8 cellular contexts compared by ENCODE assay signal in genomic region chr3:14791343-14791945, GRCh38.
DNase-seq lines count a peak whose midpoint lies in the region; ATAC-seq and TF ChIP-seq lines count a peak whose summit lies in the region.

No MANE protein-coding gene starts in this region.

- TF ChIP-seq CTCF in HL-60 (IDR thresholded peaks at IDR 0.05; ENCODE audit: insufficient read depth, low read length) (peak; percentile 80), RWPE2 (IDR thresholded peaks at IDR 0.05; ENCODE audit: poor library complexity, severe bottlenecking) (peak; percentile 49)

- H3K36me3 ChIP-seq in RWPE2 (ENCODE audit: low read depth): no peaks in the 10 kb centered on the region
- H3K36me3 ChIP-seq in adipocyte (ENCODE audit: control insufficient read depth, insufficient read depth, low read length, severe bottlenecking): no peaks in the 10 kb centered on the region

- no peaks in the 10 kb centered on the region for H3K4me1 ChIP-seq in RWPE2 (ENCODE audit: insufficient read depth, poor library complexity, severe bottlenecking)
- no peaks in the 10 kb centered on the region for H3K4me1 ChIP-seq in adipocyte (ENCODE audit: control insufficient read depth, insufficient read depth, low read length)

- peak; percentile 60 for DNase-seq in CD1c-positive myeloid dendritic cell (ENCODE audit: extremely low spot score)
- DNase-seq in HL-60 (ENCODE audit: low read depth in 1 of 2, low spot score in 1 of 2): peak; percentile 13 to 53
- DNase-seq in RWPE2 (ENCODE audit: low spot score): peak; percentile 30
- DNase-seq in adipocyte (ENCODE audit: low read depth): peak; percentile 14
- DNase-seq in iPS DF 4.7 (ENCODE audit: extremely low read depth, low spot score): peak; percentile 66
- peak; percentile 48 to 67 for DNase-seq in stimulated activated CD4-positive, alpha-beta T cell treated with anti-CD3 and anti-CD28 coated beads, Interleukin-2, amount 100 ng/mL, for 24 hours
- DNase-seq in NCI-H1694 (lab: John Stamatoyannopoulos, UW): no peak

- H3K9ac ChIP-seq in adipocyte (ENCODE audit: low read length): no peak overlapping the region

- H3K9me3 ChIP-seq in RWPE2 (ENCODE audit: severe bottlenecking) (no peaks in the 10 kb centered on the region), adipocyte (ENCODE audit: control insufficient read depth, low read length) (peaks cover 3% of the 10 kb centered on the region)

- no peak overlapping the region for H3K4me3 ChIP-seq in HL-60 (replicated peaks; ENCODE audit: insufficient read depth, low read length)
- H3K4me3 ChIP-seq in RWPE2 (ENCODE audit: severe bottlenecking): no peak overlapping the region
- no peak overlapping the region for H3K4me3 ChIP-seq in adipocyte (ENCODE audit: low read length)

- no peak overlapping the region for H3K27ac ChIP-seq in HL-60 (replicated peaks)
- H3K27ac ChIP-seq in RWPE2 (ENCODE audit: poor library complexity, severe bottlenecking): no peak overlapping the region

- H3K27me3 ChIP-seq in HL-60 (ENCODE audit: insufficient read depth, poor library complexity, severe bottlenecking) (peaks cover 27% of the 10 kb centered on the region), RWPE2 (ENCODE audit: insufficient read depth, poor library complexity, severe bottlenecking) (peaks cover 5% of the 10 kb centered on the region), adipocyte (replicated peaks; ENCODE audit: control insufficient read depth, insufficient read depth, low read length) (peaks cover 35% of the 10 kb centered on the region)

- ATAC-seq in RWPE2 (ENCODE audit: low read depth): peak; percentile 51; the same call in 2 of the 3 replicates
- ATAC-seq in GM19324 (IDR thresholded peaks at IDR 0.05; ENCODE audit: low FRiP score, unreplicated experiment): no peak
